30 cellular contexts compared by ENCODE assay signal in genomic region chr2:16177671-16178180, GRCh38.
A peak's percentile ranks its signal among the peaks of the same experiment; 100 is the strongest.
DNase-seq lines count a peak whose midpoint lies in the region; ATAC-seq and TF ChIP-seq lines count a peak whose summit lies in the region.
"Had no signal": no experiment of that assay in that cellular context is flagged by ENCODE, and none has a peak within 500 bp of the region (broad histone marks: within the 10 kb centered on the region; RNA-seq: fewer than 3 reads in every experiment).

No MANE protein-coding gene starts in this region.

- no peaks in the 10 kb centered on the region for H3K79me2 ChIP-seq in osteoblast (ENCODE audit: insufficient read depth, low read length)

- ATAC-seq in GM18498 (IDR thresholded peaks at IDR 0.05; ENCODE audit: unreplicated experiment), result no peak
- ATAC-seq: A549; CD8-positive, alpha-beta T cell had no signal

- TF ChIP-seq CTCF in BE2C (IDR thresholded peaks at IDR 0.05; ENCODE audit: low read depth, low read length), result no peak
- no peak for TF ChIP-seq CTCF in osteoblast (IDR thresholded peaks at IDR 0.05; ENCODE audit: extremely low read depth, low read depth, low read length)

- H2AFZ ChIP-seq in osteoblast (ENCODE audit: low read length), result no peak overlapping the region

- DNase-seq in BE2C (peak; percentile 99), SK-N-DZ (ENCODE audit: low spot score) (peak; percentile 96), osteoblast (ENCODE audit: insufficient read length, low spot score, missing footprints) (peak; percentile 5), H7 (no peak)
- no peak for DNase-seq in activated CD4-positive, alpha-beta T cell treated with anti-CD3 and anti-CD28 coated beads for 48 hours
- DNase-seq: 8988T; ACHN; AML-193; C1 segment of cervical spinal cord; Caco-2; Calu3; CD4-positive, alpha-beta memory T cell; CD4-positive, alpha-beta T cell; CD4-positive, CD25-positive, alpha-beta regulatory T cell; CD8-positive, alpha-beta memory T cell; CD8-positive, alpha-beta T cell; COR-L47; DMS 273 treated with DMSO at 0.1 percent for 48 hours; DMS153; DMS53; DMS79; DMS79 treated with DMSO at 0.1 percent for 48 hours; DND-41; EL had no signal

- H3K27me3 ChIP-seq in BE2C, result no peaks in the 10 kb centered on the region
- H3K27me3 ChIP-seq in osteoblast (ENCODE audit: insufficient read depth, low read length), result no peaks in the 10 kb centered on the region
- no peaks in the 10 kb centered on the region for H3K27me3 ChIP-seq in H7 (ENCODE audit: control insufficient read depth, insufficient read depth, low read length)
- H3K27me3 ChIP-seq: BLaER1; BLaER1 treated with 17β-estradiol and CSF1 and Interleukin-3, amounts not matched to agents 10 nM and 100 nM had no signal

- H3K4me3 ChIP-seq in BE2C (ENCODE audit: low read depth, low read length), result no peak overlapping the region
- H3K4me3 ChIP-seq in osteoblast (ENCODE audit: insufficient read depth, low read length), result no peak overlapping the region
- H3K4me3 ChIP-seq in H7 (ENCODE audit: insufficient read depth, low read depth, low read length), result no peak overlapping the region
- H3K4me3 ChIP-seq: A549; BLaER1; BLaER1 treated with 17β-estradiol and CSF1 and Interleukin-3, amounts not matched to agents 10 nM and 100 nM had no signal

- H3K4me2 ChIP-seq in osteoblast (ENCODE audit: insufficient read depth, low read length), result no peak overlapping the region
- H3K4me2 ChIP-seq: A549; BLaER1; BLaER1 treated with 17β-estradiol and CSF1 and Interleukin-3, amounts not matched to agents 10 nM and 100 nM had no signal

- no peak overlapping the region for H3K27ac ChIP-seq in osteoblast (ENCODE audit: low read depth, low read length)
- H3K27ac ChIP-seq: 22Rv1; A549; BLaER1; BLaER1 treated with 17β-estradiol and CSF1 and Interleukin-3, amounts not matched to agents 10 nM and 100 nM; C4-2B had no signal

- H3K9me3 ChIP-seq in BE2C (peaks cover 26% of the 10 kb centered on the region), osteoblast (ENCODE audit: low read depth, low read length) (peaks cover 3% of the 10 kb centered on the region)
- H3K9me3 ChIP-seq: A549; BLaER1; BLaER1 treated with 17β-estradiol and CSF1 and Interleukin-3, amounts not matched to agents 10 nM and 100 nM; Caco-2 had no signal

- no peaks in the 10 kb centered on the region for H3K36me3 ChIP-seq in BE2C
- no peaks in the 10 kb centered on the region for H3K36me3 ChIP-seq in osteoblast (ENCODE audit: insufficient read depth, low read length)
- H3K36me3 ChIP-seq in H7 (replicated peaks; ENCODE audit: control insufficient read depth, insufficient read depth, low read length), result no peaks in the 10 kb centered on the region
- H3K36me3 ChIP-seq: BLaER1; BLaER1 treated with 17β-estradiol and CSF1 and Interleukin-3, amounts not matched to agents 10 nM and 100 nM had no signal

- peaks cover 37% of the 10 kb centered on the region for H3K4me1 ChIP-seq in BE2C
- no peaks in the 10 kb centered on the region for H3K4me1 ChIP-seq in osteoblast (ENCODE audit: insufficient read depth, low read length)
- H3K4me1 ChIP-seq: A549; BLaER1; BLaER1 treated with 17β-estradiol and CSF1 and Interleukin-3, amounts not matched to agents 10 nM and 100 nM; Caco-2 had no signal

- no peaks in the 10 kb centered on the region for H4K20me1 ChIP-seq in osteoblast (ENCODE audit: insufficient read depth, low read length)
- H4K20me1 ChIP-seq: BLaER1; BLaER1 treated with 17β-estradiol and CSF1 and Interleukin-3, amounts not matched to agents 10 nM and 100 nM had no signal

Comparison
In these comparisons a context has a peak if more than half of its experiments do, and no peak if none do; other contexts are left out.
1. DNase-seq: peak in BE2C (single experiment), SK-N-DZ (single experiment) and osteoblast (single experiment); none in activated CD4-positive, alpha-beta T cell treated with anti-CD3 and anti-CD28 coated beads for 48 hours (single experiment) and H7 (single experiment).